In the genomic region with DNA sequence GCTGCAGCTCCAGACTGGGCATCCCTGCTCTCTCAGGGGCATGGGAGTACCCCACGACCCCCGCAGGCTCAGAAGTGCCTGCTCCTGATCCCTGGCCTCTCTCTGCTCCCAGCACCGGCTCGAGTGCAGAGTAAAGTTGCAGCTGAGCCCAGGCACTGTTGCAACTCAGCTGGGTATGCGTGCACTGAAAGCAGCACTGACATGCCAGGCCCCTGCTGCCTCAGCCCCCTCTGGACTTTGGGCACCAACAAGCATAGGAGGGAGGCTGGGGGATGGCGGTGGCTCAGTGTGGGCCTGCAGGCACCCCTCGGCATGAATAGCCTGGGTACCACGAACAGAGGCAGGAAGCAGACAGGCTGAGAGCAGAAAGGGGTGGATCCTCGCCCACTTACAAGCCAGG, we compare ENCODE assay signal across 29 cellular contexts.
"Had no signal": no experiment of that assay in that cellular context is flagged by ENCODE, and none has a peak within 500 bp of the region (broad histone marks: within the 10 kb centered on the region; RNA-seq: fewer than 3 reads in every experiment).

No MANE protein-coding gene starts in this region.

- DNase-seq: activated CD4-positive, alpha-beta memory T cell treated with anti-CD3 and anti-CD28 coated beads, Interleukin-2, amount 10 ng/mL, durations not matched to agents 7 days and 5 days; activated CD4-positive, alpha-beta T cell treated with anti-CD3 and anti-CD28 coated beads for 1 hour; activated CD4-positive, alpha-beta T cell treated with anti-CD3 and anti-CD28 coated beads for 4 hours; activated CD4-positive, alpha-beta T cell treated with anti-CD3 and anti-CD28 coated beads, Interleukin-2, amount 10 ng/mL, durations not matched to agents 7 days and 5 days; activated CD4-positive, alpha-beta T cell treated with anti-CD3 and anti-CD28 coated beads, Interleukin-2, amount 50 U/mL, for 4 hours; activated CD8-positive, alpha-beta memory T cell treated with anti-CD3 and anti-CD28 coated beads for 24 hours; activated effector memory CD4-positive, alpha-beta T cell treated with Interleukin-2 at 50 U/mL for 16 hours; activated gamma-delta T cell treated with Interleukin-2 at 50 U/mL for 16 hours; activated naive CD4-positive, alpha-beta T cell treated with anti-CD3 and anti-CD28 coated beads, Interleukin-2, amount 50 U/mL, for 16 hours; activated naive CD4-positive, alpha-beta T cell treated with Interleukin-2 at 50 U/mL for 16 hours; activated T-cell treated with anti-CD3 and anti-CD28 coated beads, Interleukin-2, amount 50 U/mL, for 4 hours; amniotic stem cell; brain microvascular endothelial cell; cortex of kidney; dermis blood vessel endothelial cell; effector CD4-positive, alpha-beta T cell; foreskin fibroblast; T-helper 1 cell; T-helper 17 cell; T1000 had no signal

- H3K27ac ChIP-seq: brain microvascular endothelial cell had no signal

- H3K27me3 ChIP-seq: brain microvascular endothelial cell had no signal

- H3K4me1 Mint-ChIP-seq: activated CD4-positive, alpha-beta memory T cell treated with anti-CD3 and anti-CD28 coated beads, Interleukin-2, amount 10 ng/mL, durations not matched to agents 7 days and 5 days; activated CD4-positive, alpha-beta T cell treated with anti-CD3 and anti-CD28 coated beads, Interleukin-2, amount 10 ng/mL, durations not matched to agents 7 days and 5 days; activated T-helper 17 cell treated with anti-CD3 and anti-CD28 coated beads, Interleukin-2, amount 50 U/mL, for 72 hours; central memory CD8-positive, alpha-beta T cell; T-helper 17 cell had no signal

- H3K27me3 Mint-ChIP-seq: activated CD4-positive, alpha-beta memory T cell treated with anti-CD3 and anti-CD28 coated beads, Interleukin-2, amount 10 ng/mL, durations not matched to agents 7 days and 5 days; activated CD4-positive, alpha-beta T cell treated with anti-CD3 and anti-CD28 coated beads, Interleukin-2, amount 10 ng/mL, durations not matched to agents 7 days and 5 days; central memory CD8-positive, alpha-beta T cell had no signal

- H3K9me3 Mint-ChIP-seq: activated CD4-positive, alpha-beta memory T cell treated with anti-CD3 and anti-CD28 coated beads, Interleukin-2, amount 10 ng/mL, durations not matched to agents 7 days and 5 days; activated CD4-positive, alpha-beta T cell treated with anti-CD3 and anti-CD28 coated beads, Interleukin-2, amount 10 ng/mL, durations not matched to agents 7 days and 5 days; activated T-cell treated with anti-CD3 and anti-CD28 coated beads, Interleukin-2, amount 50 U/mL, for 4 hours; activated T-helper 17 cell treated with anti-CD3 and anti-CD28 coated beads, Interleukin-2, amount 50 U/mL, for 72 hours; central memory CD8-positive, alpha-beta T cell; T-helper 2 cell treated with Interferon-gamma antibody and Interleukin-4, amounts not matched to agents 5 μg/mL and 100 μg/mL, for 36 hours had no signal

- H3K36me3 Mint-ChIP-seq: activated naive CD8-positive, alpha-beta T cell had no signal

- H3K4me3 Mint-ChIP-seq: activated CD4-positive, alpha-beta memory T cell treated with anti-CD3 and anti-CD28 coated beads, Interleukin-2, amount 10 ng/mL, durations not matched to agents 7 days and 5 days; activated CD4-positive, alpha-beta T cell treated with anti-CD3 and anti-CD28 coated beads, Interleukin-2, amount 10 ng/mL, durations not matched to agents 7 days and 5 days; activated naive CD8-positive, alpha-beta T cell; activated T-cell treated with anti-CD3 and anti-CD28 coated beads, Interleukin-2, amount 50 U/mL, for 4 hours; activated T-helper 17 cell treated with anti-CD3 and anti-CD28 coated beads, Interleukin-2, amount 50 U/mL, for 72 hours; central memory CD8-positive, alpha-beta T cell; T-helper 17 cell; T-helper 2 cell treated with Interferon-gamma antibody and Interleukin-4, amounts not matched to agents 5 μg/mL and 100 μg/mL, for 36 hours had no signal

- H3K36me3 ChIP-seq: brain microvascular endothelial cell had no signal

- ATAC-seq: activated T-helper 17 cell treated with anti-CD3 and anti-CD28 coated beads, Interleukin-2, amount 50 U/mL, for 72 hours; esophagus mucosa; T-helper 17 cell had no signal

- H3K27ac Mint-ChIP-seq: activated CD4-positive, alpha-beta memory T cell treated with anti-CD3 and anti-CD28 coated beads, Interleukin-2, amount 10 ng/mL, durations not matched to agents 7 days and 5 days; activated CD4-positive, alpha-beta T cell treated with anti-CD3 and anti-CD28 coated beads, Interleukin-2, amount 10 ng/mL, durations not matched to agents 7 days and 5 days; activated naive CD8-positive, alpha-beta T cell; activated T-helper 17 cell treated with anti-CD3 and anti-CD28 coated beads, Interleukin-2, amount 50 U/mL, for 72 hours; T-helper 17 cell; T-helper 2 cell treated with Interferon-gamma antibody and Interleukin-4, amounts not matched to agents 5 μg/mL and 100 μg/mL, for 36 hours had no signal

- FAIRE-seq: astrocyte, bronchial epithelial cell, colon, frontal cortex had no signal
